ENCODE assay signal across 11 cellular contexts in the genomic region with DNA sequence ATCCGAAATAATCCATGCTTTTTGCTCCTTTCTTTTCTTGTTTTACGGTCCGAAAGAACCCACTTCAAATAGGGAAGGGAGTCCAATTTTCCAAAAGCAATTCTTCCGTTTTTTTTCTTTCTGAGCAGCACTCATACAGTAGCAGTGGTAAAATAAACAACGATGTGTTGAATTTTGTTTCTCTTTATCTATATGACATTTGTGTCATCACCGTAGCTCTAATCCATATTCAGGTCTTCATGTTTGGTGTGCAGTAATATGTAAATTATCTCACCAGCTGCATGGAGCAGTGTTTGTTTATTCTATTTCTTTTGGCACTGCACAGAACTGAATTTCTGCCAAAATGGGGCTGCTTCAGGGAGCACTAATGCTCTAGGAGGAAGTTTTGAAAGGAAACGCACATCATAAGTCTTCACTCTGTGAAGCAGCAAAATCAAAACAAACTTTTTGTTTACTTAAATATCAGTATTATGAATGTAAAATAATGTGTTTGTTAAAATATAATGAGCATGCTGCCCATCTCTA.
A peak's percentile ranks its signal among the peaks of the same experiment; 100 is the strongest.
DNase-seq lines count a peak whose midpoint lies in the region; ATAC-seq and TF ChIP-seq lines count a peak whose summit lies in the region.
"Had no signal": no experiment of that assay in that cellular context is flagged by ENCODE, and none has a peak within 500 bp of the region (broad histone marks: within the 10 kb centered on the region; RNA-seq: fewer than 3 reads in every experiment).

No MANE protein-coding gene starts in this region.

- H3K9me3 ChIP-seq in muscle layer of duodenum (ENCODE audit: control insufficient read depth in 1 of 2, low read length in 2 of 2) (peaks cover 4 to 12% of the 10 kb centered on the region in 2 donors), ascending aorta (peaks cover 0 to 14% of the 10 kb centered on the region in 2 donors)

- H3K27ac Mint-ChIP-seq in stimulated activated memory B cell treated with anti-CD40 and anti-IgM and Interleukin-4, amounts not matched to agents 10 μg/mL and 1 μg/mL and 100 μg/mL, for 72 hours: no peak overlapping the region
- H3K27ac Mint-ChIP-seq in natural killer cell: no peak overlapping the region
- H3K27ac Mint-ChIP-seq: memory B cell had no signal

- H3K27ac ChIP-seq in muscle layer of duodenum (ENCODE audit: low read length) (no peak overlapping the region), ascending aorta (no peak overlapping the region)
- H3K27ac ChIP-seq: epithelial cell of prostate had no signal

- H3K27me3 Mint-ChIP-seq in stimulated activated memory B cell treated with anti-CD40 and anti-IgM and Interleukin-4, amounts not matched to agents 10 μg/mL and 1 μg/mL and 100 μg/mL, for 72 hours: no peaks in the 10 kb centered on the region
- H3K27me3 Mint-ChIP-seq in natural killer cell (ENCODE audit: low read depth in 2 of 2): no peaks in the 10 kb centered on the region
- H3K27me3 Mint-ChIP-seq: memory B cell had no signal

- DNase-seq in DMS79 treated with DMSO at 0.1 percent for 48 hours (lab: John Stamatoyannopoulos, UW) (peak; percentile 92), NCI-H2081 treated with DMSO at 0.1 percent for 48 hours (lab: John Stamatoyannopoulos, UW) (peak; percentile 46), dermis blood vessel endothelial cell (peak; percentile 45), D341Med (ENCODE audit: low spot score) (no peak), ascending aorta (ENCODE audit: low spot score in 2 of 2) (no peak), natural killer cell (no peak)
- DNase-seq: activated gamma-delta T cell had no signal

- H3K4me3 ChIP-seq in muscle layer of duodenum (ENCODE audit: low read depth in 1 of 2, low read length in 2 of 2) (peak overlapping the region; percentile 42 to 48), ascending aorta (peak overlapping the region in 1 of 2 donors; percentile 33)

- peaks cover 2% of the 10 kb centered on the region for H3K36me3 Mint-ChIP-seq in stimulated activated memory B cell treated with anti-CD40 and anti-IgM and Interleukin-4, amounts not matched to agents 10 μg/mL and 1 μg/mL and 100 μg/mL, for 72 hours
- H3K36me3 Mint-ChIP-seq in natural killer cell: peaks cover 6% of the 10 kb centered on the region
- H3K36me3 Mint-ChIP-seq: memory B cell had no signal

- peaks cover 11% of the 10 kb centered on the region for H3K9me3 Mint-ChIP-seq in stimulated activated memory B cell treated with anti-CD40 and anti-IgM and Interleukin-4, amounts not matched to agents 10 μg/mL and 1 μg/mL and 100 μg/mL, for 72 hours
- H3K9me3 Mint-ChIP-seq in natural killer cell: peaks cover 11% of the 10 kb centered on the region in 2 donors

- intact Hi-C loops in ascending aorta (cut with DNase I) (no loop called here), natural killer cell (cut with micrococcal nuclease) (no loop called here)

- no peak overlapping the region for H3K4me3 Mint-ChIP-seq in stimulated activated memory B cell treated with anti-CD40 and anti-IgM and Interleukin-4, amounts not matched to agents 10 μg/mL and 1 μg/mL and 100 μg/mL, for 72 hours
- no peak overlapping the region for H3K4me3 Mint-ChIP-seq in natural killer cell
- H3K4me3 Mint-ChIP-seq: memory B cell had no signal

- H3K36me3 ChIP-seq in muscle layer of duodenum (ENCODE audit: control insufficient read depth in 1 of 2, insufficient read depth in 2 of 2, low read length in 2 of 2): peaks cover 0 to 6% of the 10 kb centered on the region in 2 donors
- peaks cover 6 to 11% of the 10 kb centered on the region in 2 donors for H3K36me3 ChIP-seq in ascending aorta

- H3K4me1 ChIP-seq in muscle layer of duodenum (ENCODE audit: control insufficient read depth in 1 of 2, insufficient read depth in 2 of 2, low read length in 2 of 2) (peaks cover 4 to 20% of the 10 kb centered on the region in 2 donors), ascending aorta (peaks cover under 1 to 5% of the 10 kb centered on the region in 2 donors)

- H3K4me1 Mint-ChIP-seq in stimulated activated memory B cell treated with anti-CD40 and anti-IgM and Interleukin-4, amounts not matched to agents 10 μg/mL and 1 μg/mL and 100 μg/mL, for 72 hours: no peaks in the 10 kb centered on the region
- no peaks in the 10 kb centered on the region for H3K4me1 Mint-ChIP-seq in natural killer cell
- H3K4me1 Mint-ChIP-seq: memory B cell had no signal

- H3K27me3 ChIP-seq in muscle layer of duodenum (ENCODE audit: low read depth, low read length) (no peaks in the 10 kb centered on the region), ascending aorta (no peaks in the 10 kb centered on the region)

- no peak for ATAC-seq in stimulated activated memory B cell treated with anti-CD40 and anti-IgM and Interleukin-4, amounts not matched to agents 10 μg/mL and 1 μg/mL and 100 μg/mL, for 72 hours
- no peak for ATAC-seq in natural killer cell

- TF ChIP-seq CTCF in ascending aorta (IDR thresholded peaks at IDR 0.05) (no peak), natural killer cell (IDR thresholded peaks at IDR 0.05) (no peak)

Comparison
In these comparisons a context has a peak if more than half of its experiments do, and no peak if none do; other contexts are left out.
1. DNase-seq: peak in DMS79 treated with DMSO at 0.1 percent for 48 hours (single experiment), NCI-H2081 treated with DMSO at 0.1 percent for 48 hours (single experiment) and dermis blood vessel endothelial cell (single experiment); none in D341Med (single experiment), ascending aorta (0 of 2) and natural killer cell (single experiment).